ENCODE assay signal across 20 cellular contexts in genomic region chr22:25167834-25168601, GRCh38. TPM values are rescaled to one million over a fixed set of nuclear protein-coding genes. Genes with fewer than 3 reads are reported as not detected.
"Had no signal": no experiment of that assay in that cellular context is flagged by ENCODE, and none has a peak within 500 bp of the region (broad histone marks: within the 10 kb centered on the region; RNA-seq: fewer than 3 reads in every experiment).

No MANE protein-coding gene starts in this region.

- H3K27ac ChIP-seq: right atrium auricular region, testis had no signal

- ATAC-seq: activated naive CD8-positive, alpha-beta T cell treated with anti-CD3 and anti-CD28 coated beads, Interleukin-2, amount 50 U/mL, for 24 hours; activated T-helper 17 cell treated with anti-CD3 and anti-CD28 coated beads, Interleukin-2, amount 50 U/mL, for 72 hours; naive thymus-derived CD8-positive, alpha-beta T cell had no signal

- H3K27ac Mint-ChIP-seq: activated naive CD8-positive, alpha-beta T cell treated with anti-CD3 and anti-CD28 coated beads, Interleukin-2, amount 50 U/mL, for 24 hours; activated T-helper 17 cell treated with anti-CD3 and anti-CD28 coated beads, Interleukin-2, amount 50 U/mL, for 72 hours; endodermal cell; memory B cell; stimulated activated naive CD8-positive, alpha-beta T cell treated with anti-CD3 and anti-CD28 coated beads, Interleukin-15, Interleukin-2, amounts not matched to agents 100 ng/mL and 50 ng/mL, for 24 hours had no signal

- FAIRE-seq: islet of Langerhans had no signal

- H3K4me3 ChIP-seq: right atrium auricular region, testis had no signal

- H3K4me3 Mint-ChIP-seq: activated naive CD8-positive, alpha-beta T cell treated with anti-CD3 and anti-CD28 coated beads, Interleukin-2, amount 50 U/mL, for 24 hours; activated T-helper 17 cell treated with anti-CD3 and anti-CD28 coated beads, Interleukin-2, amount 50 U/mL, for 72 hours; endodermal cell; memory B cell; naive thymus-derived CD8-positive, alpha-beta T cell; stimulated activated naive CD8-positive, alpha-beta T cell treated with anti-CD3 and anti-CD28 coated beads, Interleukin-15, Interleukin-2, amounts not matched to agents 100 ng/mL and 50 ng/mL, for 24 hours had no signal

- H3K9me3 ChIP-seq: right atrium auricular region, testis had no signal

- H3K36me3 Mint-ChIP-seq: memory B cell had no signal

- DNase-seq: activated CD4-positive, alpha-beta T cell treated with anti-CD3 and anti-CD28 coated beads, Interleukin-2, amount 50 U/mL, for 1 hour; activated naive CD4-positive, alpha-beta T cell treated with Interleukin-2 at 50 U/mL for 16 hours; activated naive CD8-positive, alpha-beta T cell treated with anti-CD3 and anti-CD28 coated beads, Interleukin-2, amount 50 U/mL, for 24 hours; aorta; endodermal cell; erythroblast; naive thymus-derived CD8-positive, alpha-beta T cell; nucleus accumbens; testis had no signal

- H3K27me3 Mint-ChIP-seq: activated T-helper 17 cell treated with anti-CD3 and anti-CD28 coated beads, Interleukin-2, amount 50 U/mL, for 72 hours; naive thymus-derived CD8-positive, alpha-beta T cell; stimulated activated naive CD8-positive, alpha-beta T cell treated with anti-CD3 and anti-CD28 coated beads, Interleukin-15, Interleukin-2, amounts not matched to agents 100 ng/mL and 50 ng/mL, for 24 hours had no signal

- H3K4me1 Mint-ChIP-seq: activated T-helper 17 cell treated with anti-CD3 and anti-CD28 coated beads, Interleukin-2, amount 50 U/mL, for 72 hours; memory B cell had no signal

- H3K4me1 ChIP-seq: testis had no signal

- H3K27me3 ChIP-seq: right atrium auricular region, testis had no signal

- H3K9me3 Mint-ChIP-seq: activated naive CD8-positive, alpha-beta T cell treated with anti-CD3 and anti-CD28 coated beads, Interleukin-2, amount 50 U/mL, for 24 hours; activated T-helper 17 cell treated with anti-CD3 and anti-CD28 coated beads, Interleukin-2, amount 50 U/mL, for 72 hours; endodermal cell; memory B cell; naive thymus-derived CD8-positive, alpha-beta T cell; stimulated activated naive CD8-positive, alpha-beta T cell treated with anti-CD3 and anti-CD28 coated beads, Interleukin-15, Interleukin-2, amounts not matched to agents 100 ng/mL and 50 ng/mL, for 24 hours had no signal

RNA-seq across cellular contexts. Expression of gene CRYBB3, which starts 31.6 kb away (rescaled TPM):
- total RNA-seq: activated T-helper 17 cell treated with anti-CD3 and anti-CD28 coated beads, Interleukin-2, amount 50 U/mL, for 72 hours; cerebellum; dermis microvascular lymphatic vessel endothelial cell; naive thymus-derived CD8-positive, alpha-beta T cell; posterior vena cava; right atrium auricular region; ureter had no signal
- polyA plus RNA-seq: naive thymus-derived CD8-positive, alpha-beta T cell had no signal

RNA-seq across cellular contexts. Expression of gene CRYBB2, which starts 51.4 kb away (rescaled TPM):
- total RNA-seq: activated CD8-positive, alpha-beta memory T cell treated with anti-CD3 and anti-CD28 coated beads for 36 hours; cerebellum; dermis microvascular lymphatic vessel endothelial cell; endodermal cell; mucosa of gallbladder; naive thymus-derived CD8-positive, alpha-beta T cell; posterior vena cava; right atrium auricular region had no signal
- polyA plus RNA-seq: naive thymus-derived CD8-positive, alpha-beta T cell had no signal
